8 cellular contexts compared by ENCODE assay signal in genomic region chr9:116860509-116861120, GRCh38.
A peak's percentile ranks its signal among the peaks of the same experiment; 100 is the strongest.
DNase-seq lines count a peak whose midpoint lies in the region; ATAC-seq and TF ChIP-seq lines count a peak whose summit lies in the region.

No MANE protein-coding gene starts in this region.

- no peaks in the 10 kb centered on the region for H3K4me1 ChIP-seq in H9 (ENCODE audit: insufficient read depth, low read length)

- no peaks in the 10 kb centered on the region for H3K27me3 ChIP-seq in H9 (ENCODE audit: insufficient read depth, low read length)

- CTCF ChIA-PET in activated CD4-positive, alpha-beta T cell treated with anti-CD3 and anti-CD28 coated beads, Interleukin-2, amount 10 ng/mL, durations not matched to agents 7 days and 5 days (lab: Charles Lee), result interaction anchor here (1.8 kb wide), 1 partner anchor 124 kb away, joined by 6 read pairs; no protein-coding TSS in a partner anchor

- no peak overlapping the region for H3K14ac ChIP-seq in H9 (ENCODE audit: insufficient read depth, low read length)

- no peaks in the 10 kb centered on the region for H3K27me3 Mint-ChIP-seq in H9 (ENCODE audit: low read depth)
- H3K27me3 Mint-ChIP-seq in activated CD4-positive, alpha-beta T cell treated with anti-CD3 and anti-CD28 coated beads, Interleukin-2, amount 10 ng/mL, durations not matched to agents 7 days and 5 days, result no peaks in the 10 kb centered on the region

- H3K9ac ChIP-seq in H9 (ENCODE audit: extremely low read depth, insufficient read length, low read length), result no peak overlapping the region

- intact Hi-C loops in posterior cingulate gyrus (cut with DNase I), result loop anchor here (1.0 kb wide), 1 partner anchor 123 kb away; no protein-coding TSS in a partner anchor

- no peaks in the 10 kb centered on the region for H3K36me3 Mint-ChIP-seq in H9 (ENCODE audit: insufficient read depth in 1 of 3, low read depth in 3 of 3)
- no peaks in the 10 kb centered on the region for H3K36me3 Mint-ChIP-seq in activated CD4-positive, alpha-beta T cell treated with anti-CD3 and anti-CD28 coated beads, Interleukin-2, amount 10 ng/mL, durations not matched to agents 7 days and 5 days (ENCODE audit: low read depth)

- H4K5ac ChIP-seq in H9 (ENCODE audit: insufficient read length, low read depth, low read length), result no peak overlapping the region

- peaks cover 16 to 17% of the 10 kb centered on the region in 2 experiments for H3K4me1 Mint-ChIP-seq in H9
- no peaks in the 10 kb centered on the region for H3K4me1 Mint-ChIP-seq in activated CD4-positive, alpha-beta T cell treated with anti-CD3 and anti-CD28 coated beads, Interleukin-2, amount 10 ng/mL, durations not matched to agents 7 days and 5 days

- no peaks in the 10 kb centered on the region for H3K79me2 ChIP-seq in H9 (ENCODE audit: insufficient read depth, low read length)

- no peaks in the 10 kb centered on the region for H3K79me1 ChIP-seq in H9 (ENCODE audit: insufficient read depth, low read depth, low read length, poor library complexity, severe bottlenecking)

- H4K91ac ChIP-seq in H9 (ENCODE audit: insufficient read length, low read depth, low read length), result no peak overlapping the region

- no peak overlapping the region for H3K56ac ChIP-seq in H9 (ENCODE audit: insufficient read length, low read depth, low read length)

- H4K20me1 ChIP-seq in H9 (ENCODE audit: control insufficient read depth, insufficient read depth, insufficient read length), result no peaks in the 10 kb centered on the region

- no peak overlapping the region for H2BK12ac ChIP-seq in H9 (ENCODE audit: insufficient read length, low read depth, low read length)

- H3K23ac ChIP-seq in H9 (ENCODE audit: insufficient read length, low read depth, low read length), result no peak overlapping the region

- no peak overlapping the region for H3K27ac ChIP-seq in H9 (ENCODE audit: insufficient read length, low read depth, low read length)

- no peak overlapping the region for H2AK5ac ChIP-seq in H9 (ENCODE audit: insufficient read length, low read length)

- H2BK20ac ChIP-seq in H9 (ENCODE audit: low read depth, low read length, poor library complexity, severe bottlenecking), result no peak overlapping the region

- H4K8ac ChIP-seq in H9 (replicated peaks; ENCODE audit: insufficient read length, low read depth, low read length), result no peak overlapping the region

- H3K18ac ChIP-seq in H9 (ENCODE audit: insufficient read length, low read depth, low read length), result no peak overlapping the region

- H3K9me3 Mint-ChIP-seq in H9, result no peaks in the 10 kb centered on the region
- no peaks in the 10 kb centered on the region for H3K9me3 Mint-ChIP-seq in activated CD4-positive, alpha-beta T cell treated with anti-CD3 and anti-CD28 coated beads, Interleukin-2, amount 10 ng/mL, durations not matched to agents 7 days and 5 days

- no peak for ATAC-seq in HG03378 (IDR thresholded peaks at IDR 0.05; ENCODE audit: unreplicated experiment)

- POLR2A ChIA-PET in activated CD4-positive, alpha-beta T cell treated with anti-CD3 and anti-CD28 coated beads, Interleukin-2, amount 10 ng/mL, durations not matched to agents 7 days and 5 days (lab: Charles Lee), result no interaction called here

- H2BK15ac ChIP-seq in H9 (ENCODE audit: low read depth, low read length), result no peak overlapping the region

- no peak overlapping the region for H3K4me2 ChIP-seq in H9 (ENCODE audit: insufficient read depth, insufficient read length, low read length)

- H3K4ac ChIP-seq in H9 (ENCODE audit: low read depth, low read length), result no peak overlapping the region

- H3T11ph ChIP-seq in H9 (ENCODE audit: low read length), result no peak overlapping the region

- H3K27ac Mint-ChIP-seq in H9, result peak overlapping the region in 1 of 3 experiments; percentile 80; a peak in 2 of 7 replicates
- no peak overlapping the region for H3K27ac Mint-ChIP-seq in activated CD4-positive, alpha-beta T cell treated with anti-CD3 and anti-CD28 coated beads, Interleukin-2, amount 10 ng/mL, durations not matched to agents 7 days and 5 days

- H2AFZ ChIP-seq in H9 (ENCODE audit: low read length), result no peak overlapping the region

- H2BK120ac ChIP-seq in H9 (ENCODE audit: low read depth, low read length, poor library complexity, severe bottlenecking), result no peak overlapping the region

- H3K4me3 Mint-ChIP-seq in H9, result no peak overlapping the region
- no peak overlapping the region for H3K4me3 Mint-ChIP-seq in activated CD4-positive, alpha-beta T cell treated with anti-CD3 and anti-CD28 coated beads, Interleukin-2, amount 10 ng/mL, durations not matched to agents 7 days and 5 days

- no peak overlapping the region for H2BK5ac ChIP-seq in H9 (ENCODE audit: insufficient read length, low read length)

- WGBS in H9 (ENCODE audit: extremely low coverage, insufficient read length, low lambda C conversion rate), result no CpG with 5 or more reads among the region's 3 CpGs

- TF ChIP-seq CTCF in H9 (conservative IDR thresholded peaks at IDR 0.05), result peak; percentile 92

- H3K9me3 ChIP-seq in H9 (ENCODE audit: control insufficient read depth, low read depth, low read length), result no peaks in the 10 kb centered on the region

- peak; percentile 1 to 22 for DNase-seq in stimulated activated CD4-positive, alpha-beta T cell treated with anti-CD3 and anti-CD28 coated beads, Interleukin-12 subunit alpha, Interleukin-12 subunit beta, amount 100 ng/mL, for 24 hours (ENCODE audit: low read depth in 2 of 2)
- DNase-seq in stimulated activated CD4-positive, alpha-beta T cell treated with anti-CD3 and anti-CD28 coated beads, Interleukin-12 subunit alpha, Interleukin-12 subunit beta, amount 100 ng/mL, for 4 hours, result no peak
- peak; percentile 85 for DNase-seq in H9
- peak; percentile 54 for DNase-seq in NCI-H187 treated with DMSO at 0.1 percent for 48 hours (lab: John Stamatoyannopoulos, UW)
- peak; percentile 10 for DNase-seq in activated CD4-positive, alpha-beta T cell treated with anti-CD3 and anti-CD28 coated beads, Interleukin-2, amount 10 ng/mL, durations not matched to agents 7 days and 5 days
- peak; percentile 60 for DNase-seq in globus pallidus (ENCODE audit: low spot score)
- DNase-seq in posterior cingulate gyrus, result peak in 9 of 10 donors; percentile 43 to 92 (median 69)

- no peaks in the 10 kb centered on the region for H3K23me2 ChIP-seq in H9 (ENCODE audit: insufficient read length, low read depth, low read length, poor library complexity, severe bottlenecking)
